Comparison of ENCODE assay signal across 1 cellular context in genomic region chr20:51862796-51863195, GRCh38.
TF ChIP-seq lines count a peak whose summit lies in the region.

No MANE protein-coding gene starts in this region.

TF ChIP-seq in IMR-90, 13 proteins besides CTCF, POLR2A, EP300 and RAD21:
- TF ChIP-seq SMC3 (IDR thresholded peaks at IDR 0.05; ENCODE audit: low read depth, low read length) (no peak), FOS (IDR thresholded peaks at IDR 0.05; ENCODE audit: low read depth, low read length) (no peak), ELK1 (IDR thresholded peaks at IDR 0.05; ENCODE audit: borderline replicate concordance, low read depth, low read length) (no peak), RCOR1 (IDR thresholded peaks at IDR 0.05; ENCODE audit: insufficient replicate concordance, low read length) (no peak), CHD1 (IDR thresholded peaks at IDR 0.05; ENCODE audit: low read depth, low read length) (no peak), USF2 (IDR thresholded peaks at IDR 0.05; ENCODE audit: low read depth, low read length) (no peak), MXI1 (IDR thresholded peaks at IDR 0.05; ENCODE audit: borderline replicate concordance, low read depth, low read length) (no peak), BHLHE40 (IDR thresholded peaks at IDR 0.05; ENCODE audit: low read depth, low read length) (no peak), RFX5 (IDR thresholded peaks at IDR 0.05; ENCODE audit: low read depth, low read length) (no peak), NFE2L2 (IDR thresholded peaks at IDR 0.05; ENCODE audit: low read depth, low read length) (no peak), MAZ (IDR thresholded peaks at IDR 0.05; ENCODE audit: borderline replicate concordance, low read depth, low read length) (no peak), MAFK (IDR thresholded peaks at IDR 0.05; ENCODE audit: low read depth, low read length) (no peak), CEBPB (IDR thresholded peaks at IDR 0.05; ENCODE audit: low read depth, low read length) (no peak)
